In the genomic region with DNA sequence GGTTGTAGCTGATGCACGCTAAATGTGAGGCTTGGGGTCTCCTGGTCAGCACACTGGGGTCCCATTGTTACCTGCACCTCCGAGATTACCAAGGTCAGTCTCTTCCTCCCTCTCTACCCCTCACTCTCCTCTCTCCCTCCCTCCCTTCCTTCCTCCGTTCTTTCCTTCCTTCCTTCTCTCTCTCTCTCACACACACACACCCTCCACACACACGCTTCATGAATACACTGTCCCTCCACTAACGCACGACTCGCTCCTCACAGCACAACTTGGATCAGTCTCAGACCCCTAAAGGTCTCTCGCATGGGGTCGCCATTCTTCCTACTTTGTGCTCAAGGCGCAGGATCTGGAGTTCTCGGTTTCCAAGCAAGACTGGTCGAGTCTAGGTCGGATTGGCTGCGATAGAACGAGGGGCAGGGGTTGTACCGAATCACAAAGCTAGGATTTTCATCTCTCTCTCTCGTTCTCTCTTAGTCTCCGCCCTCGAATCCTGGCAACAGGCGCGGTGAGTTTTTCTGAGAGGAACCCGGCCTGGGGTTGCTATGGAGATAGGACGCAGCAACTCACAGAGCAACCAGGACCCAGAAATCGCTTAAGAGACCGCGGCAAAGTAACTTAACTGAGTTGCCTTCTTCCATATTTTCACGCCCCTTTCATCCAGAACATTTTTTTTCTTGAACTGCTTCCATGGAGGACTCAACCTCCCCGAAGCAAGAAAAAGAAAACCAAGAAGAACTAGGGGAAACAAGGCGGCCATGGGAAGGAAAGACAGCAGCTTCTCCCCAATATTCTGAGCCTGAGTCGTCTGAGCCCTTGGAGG, we compare ENCODE assay signal across 1 cellular context.
TF ChIP-seq lines count a peak whose summit lies in the region.

TSS of gene RSPH4A (plus strand) at position 543 of the 820 bp plus-strand sequence. CDS start at position 688, 145 bp downstream.

TF ChIP-seq in K562, 482 proteins besides CTCF, POLR2A, EP300 and RAD21 (continued from another document and continues in another):
- TF ChIP-seq NFYB (IDR thresholded peaks at IDR 0.05; ENCODE audit: extremely low read depth, insufficient read length) (peak; percentile 68), ZNF41 (CRISPR knock-in tag; conservative IDR thresholded peaks at IDR 0.05) (no peak), NCOA6 (IDR thresholded peaks at IDR 0.05) (no peak), MTF1 (CRISPR knock-in tag; IDR thresholded peaks at IDR 0.05; ENCODE audit: borderline replicate concordance) (no peak), HES1 (IDR thresholded peaks at IDR 0.05; ENCODE audit: low read depth) (no peak), MLLT1 (IDR thresholded peaks at IDR 0.05) (peak; percentile 50 to 66; a peak in 1 of 4 replicates), HMBOX1 (IDR thresholded peaks at IDR 0.05) (no peak), EP400 (IDR thresholded peaks at IDR 0.05) (no peak), ZNF717 (CRISPR knock-in tag; IDR thresholded peaks at IDR 0.05) (no peak), MCM5 (IDR thresholded peaks at IDR 0.05; ENCODE audit: low read depth) (no peak), PYGO2 (tag; IDR thresholded peaks at IDR 0.05) (no peak), ZNF232 (CRISPR knock-in tag; IDR thresholded peaks at IDR 0.05) (no peak), GATAD2B (IDR thresholded peaks at IDR 0.05; ENCODE audit: borderline replicate concordance) (no peak)
- TF ChIP-seq, protein P1, sequence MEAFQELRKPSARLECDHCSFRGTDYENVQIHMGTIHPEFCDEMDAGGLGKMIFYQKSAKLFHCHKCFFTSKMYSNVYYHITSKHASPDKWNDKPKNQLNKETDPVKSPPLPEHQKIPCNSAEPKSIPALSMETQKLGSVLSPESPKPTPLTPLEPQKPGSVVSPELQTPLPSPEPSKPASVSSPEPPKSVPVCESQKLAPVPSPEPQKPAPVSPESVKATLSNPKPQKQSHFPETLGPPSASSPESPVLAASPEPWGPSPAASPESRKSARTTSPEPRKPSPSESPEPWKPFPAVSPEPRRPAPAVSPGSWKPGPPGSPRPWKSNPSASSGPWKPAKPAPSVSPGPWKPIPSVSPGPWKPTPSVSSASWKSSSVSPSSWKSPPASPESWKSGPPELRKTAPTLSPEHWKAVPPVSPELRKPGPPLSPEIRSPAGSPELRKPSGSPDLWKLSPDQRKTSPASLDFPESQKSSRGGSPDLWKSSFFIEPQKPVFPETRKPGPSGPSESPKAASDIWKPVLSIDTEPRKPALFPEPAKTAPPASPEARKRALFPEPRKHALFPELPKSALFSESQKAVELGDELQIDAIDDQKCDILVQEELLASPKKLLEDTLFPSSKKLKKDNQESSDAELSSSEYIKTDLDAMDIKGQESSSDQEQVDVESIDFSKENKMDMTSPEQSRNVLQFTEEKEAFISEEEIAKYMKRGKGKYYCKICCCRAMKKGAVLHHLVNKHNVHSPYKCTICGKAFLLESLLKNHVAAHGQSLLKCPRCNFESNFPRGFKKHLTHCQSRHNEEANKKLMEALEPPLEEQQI (IDR thresholded peaks at IDR 0.05), result no peak
- TF ChIP-seq, protein P2, sequence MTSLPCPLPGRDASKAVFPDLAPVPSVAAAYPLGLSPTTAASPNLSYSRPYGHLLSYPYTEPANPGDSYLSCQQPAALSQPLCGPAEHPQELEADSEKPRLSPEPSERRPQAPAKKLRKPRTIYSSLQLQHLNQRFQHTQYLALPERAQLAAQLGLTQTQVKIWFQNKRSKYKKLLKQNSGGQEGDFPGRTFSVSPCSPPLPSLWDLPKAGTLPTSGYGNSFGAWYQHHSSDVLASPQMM (CRISPR knock-in tag; IDR thresholded peaks at IDR 0.05), result no peak
- TF ChIP-seq, protein P3, sequence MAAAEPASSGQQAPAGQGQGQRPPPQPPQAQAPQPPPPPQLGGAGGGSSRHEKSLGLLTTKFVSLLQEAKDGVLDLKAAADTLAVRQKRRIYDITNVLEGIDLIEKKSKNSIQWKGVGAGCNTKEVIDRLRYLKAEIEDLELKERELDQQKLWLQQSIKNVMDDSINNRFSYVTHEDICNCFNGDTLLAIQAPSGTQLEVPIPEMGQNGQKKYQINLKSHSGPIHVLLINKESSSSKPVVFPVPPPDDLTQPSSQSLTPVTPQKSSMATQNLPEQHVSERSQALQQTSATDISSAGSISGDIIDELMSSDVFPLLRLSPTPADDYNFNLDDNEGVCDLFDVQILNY (CRISPR knock-in tag; IDR thresholded peaks at IDR 0.05), result no peak
- TF ChIP-seq, protein P4, sequence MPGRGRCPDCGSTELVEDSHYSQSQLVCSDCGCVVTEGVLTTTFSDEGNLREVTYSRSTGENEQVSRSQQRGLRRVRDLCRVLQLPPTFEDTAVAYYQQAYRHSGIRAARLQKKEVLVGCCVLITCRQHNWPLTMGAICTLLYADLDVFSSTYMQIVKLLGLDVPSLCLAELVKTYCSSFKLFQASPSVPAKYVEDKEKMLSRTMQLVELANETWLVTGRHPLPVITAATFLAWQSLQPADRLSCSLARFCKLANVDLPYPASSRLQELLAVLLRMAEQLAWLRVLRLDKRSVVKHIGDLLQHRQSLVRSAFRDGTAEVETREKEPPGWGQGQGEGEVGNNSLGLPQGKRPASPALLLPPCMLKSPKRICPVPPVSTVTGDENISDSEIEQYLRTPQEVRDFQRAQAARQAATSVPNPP (IDR thresholded peaks at IDR 0.05; ENCODE audit: borderline replicate concordance, insufficient read depth, insufficient read length), result no peak
- TF ChIP-seq, protein P5, sequence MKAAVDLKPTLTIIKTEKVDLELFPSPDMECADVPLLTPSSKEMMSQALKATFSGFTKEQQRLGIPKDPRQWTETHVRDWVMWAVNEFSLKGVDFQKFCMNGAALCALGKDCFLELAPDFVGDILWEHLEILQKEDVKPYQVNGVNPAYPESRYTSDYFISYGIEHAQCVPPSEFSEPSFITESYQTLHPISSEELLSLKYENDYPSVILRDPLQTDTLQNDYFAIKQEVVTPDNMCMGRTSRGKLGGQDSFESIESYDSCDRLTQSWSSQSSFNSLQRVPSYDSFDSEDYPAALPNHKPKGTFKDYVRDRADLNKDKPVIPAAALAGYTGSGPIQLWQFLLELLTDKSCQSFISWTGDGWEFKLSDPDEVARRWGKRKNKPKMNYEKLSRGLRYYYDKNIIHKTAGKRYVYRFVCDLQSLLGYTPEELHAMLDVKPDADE (conservative IDR thresholded peaks at IDR 0.05; ENCODE audit: control insufficient read depth, low read depth, low read length), result no peak
- TF ChIP-seq, protein P6, sequence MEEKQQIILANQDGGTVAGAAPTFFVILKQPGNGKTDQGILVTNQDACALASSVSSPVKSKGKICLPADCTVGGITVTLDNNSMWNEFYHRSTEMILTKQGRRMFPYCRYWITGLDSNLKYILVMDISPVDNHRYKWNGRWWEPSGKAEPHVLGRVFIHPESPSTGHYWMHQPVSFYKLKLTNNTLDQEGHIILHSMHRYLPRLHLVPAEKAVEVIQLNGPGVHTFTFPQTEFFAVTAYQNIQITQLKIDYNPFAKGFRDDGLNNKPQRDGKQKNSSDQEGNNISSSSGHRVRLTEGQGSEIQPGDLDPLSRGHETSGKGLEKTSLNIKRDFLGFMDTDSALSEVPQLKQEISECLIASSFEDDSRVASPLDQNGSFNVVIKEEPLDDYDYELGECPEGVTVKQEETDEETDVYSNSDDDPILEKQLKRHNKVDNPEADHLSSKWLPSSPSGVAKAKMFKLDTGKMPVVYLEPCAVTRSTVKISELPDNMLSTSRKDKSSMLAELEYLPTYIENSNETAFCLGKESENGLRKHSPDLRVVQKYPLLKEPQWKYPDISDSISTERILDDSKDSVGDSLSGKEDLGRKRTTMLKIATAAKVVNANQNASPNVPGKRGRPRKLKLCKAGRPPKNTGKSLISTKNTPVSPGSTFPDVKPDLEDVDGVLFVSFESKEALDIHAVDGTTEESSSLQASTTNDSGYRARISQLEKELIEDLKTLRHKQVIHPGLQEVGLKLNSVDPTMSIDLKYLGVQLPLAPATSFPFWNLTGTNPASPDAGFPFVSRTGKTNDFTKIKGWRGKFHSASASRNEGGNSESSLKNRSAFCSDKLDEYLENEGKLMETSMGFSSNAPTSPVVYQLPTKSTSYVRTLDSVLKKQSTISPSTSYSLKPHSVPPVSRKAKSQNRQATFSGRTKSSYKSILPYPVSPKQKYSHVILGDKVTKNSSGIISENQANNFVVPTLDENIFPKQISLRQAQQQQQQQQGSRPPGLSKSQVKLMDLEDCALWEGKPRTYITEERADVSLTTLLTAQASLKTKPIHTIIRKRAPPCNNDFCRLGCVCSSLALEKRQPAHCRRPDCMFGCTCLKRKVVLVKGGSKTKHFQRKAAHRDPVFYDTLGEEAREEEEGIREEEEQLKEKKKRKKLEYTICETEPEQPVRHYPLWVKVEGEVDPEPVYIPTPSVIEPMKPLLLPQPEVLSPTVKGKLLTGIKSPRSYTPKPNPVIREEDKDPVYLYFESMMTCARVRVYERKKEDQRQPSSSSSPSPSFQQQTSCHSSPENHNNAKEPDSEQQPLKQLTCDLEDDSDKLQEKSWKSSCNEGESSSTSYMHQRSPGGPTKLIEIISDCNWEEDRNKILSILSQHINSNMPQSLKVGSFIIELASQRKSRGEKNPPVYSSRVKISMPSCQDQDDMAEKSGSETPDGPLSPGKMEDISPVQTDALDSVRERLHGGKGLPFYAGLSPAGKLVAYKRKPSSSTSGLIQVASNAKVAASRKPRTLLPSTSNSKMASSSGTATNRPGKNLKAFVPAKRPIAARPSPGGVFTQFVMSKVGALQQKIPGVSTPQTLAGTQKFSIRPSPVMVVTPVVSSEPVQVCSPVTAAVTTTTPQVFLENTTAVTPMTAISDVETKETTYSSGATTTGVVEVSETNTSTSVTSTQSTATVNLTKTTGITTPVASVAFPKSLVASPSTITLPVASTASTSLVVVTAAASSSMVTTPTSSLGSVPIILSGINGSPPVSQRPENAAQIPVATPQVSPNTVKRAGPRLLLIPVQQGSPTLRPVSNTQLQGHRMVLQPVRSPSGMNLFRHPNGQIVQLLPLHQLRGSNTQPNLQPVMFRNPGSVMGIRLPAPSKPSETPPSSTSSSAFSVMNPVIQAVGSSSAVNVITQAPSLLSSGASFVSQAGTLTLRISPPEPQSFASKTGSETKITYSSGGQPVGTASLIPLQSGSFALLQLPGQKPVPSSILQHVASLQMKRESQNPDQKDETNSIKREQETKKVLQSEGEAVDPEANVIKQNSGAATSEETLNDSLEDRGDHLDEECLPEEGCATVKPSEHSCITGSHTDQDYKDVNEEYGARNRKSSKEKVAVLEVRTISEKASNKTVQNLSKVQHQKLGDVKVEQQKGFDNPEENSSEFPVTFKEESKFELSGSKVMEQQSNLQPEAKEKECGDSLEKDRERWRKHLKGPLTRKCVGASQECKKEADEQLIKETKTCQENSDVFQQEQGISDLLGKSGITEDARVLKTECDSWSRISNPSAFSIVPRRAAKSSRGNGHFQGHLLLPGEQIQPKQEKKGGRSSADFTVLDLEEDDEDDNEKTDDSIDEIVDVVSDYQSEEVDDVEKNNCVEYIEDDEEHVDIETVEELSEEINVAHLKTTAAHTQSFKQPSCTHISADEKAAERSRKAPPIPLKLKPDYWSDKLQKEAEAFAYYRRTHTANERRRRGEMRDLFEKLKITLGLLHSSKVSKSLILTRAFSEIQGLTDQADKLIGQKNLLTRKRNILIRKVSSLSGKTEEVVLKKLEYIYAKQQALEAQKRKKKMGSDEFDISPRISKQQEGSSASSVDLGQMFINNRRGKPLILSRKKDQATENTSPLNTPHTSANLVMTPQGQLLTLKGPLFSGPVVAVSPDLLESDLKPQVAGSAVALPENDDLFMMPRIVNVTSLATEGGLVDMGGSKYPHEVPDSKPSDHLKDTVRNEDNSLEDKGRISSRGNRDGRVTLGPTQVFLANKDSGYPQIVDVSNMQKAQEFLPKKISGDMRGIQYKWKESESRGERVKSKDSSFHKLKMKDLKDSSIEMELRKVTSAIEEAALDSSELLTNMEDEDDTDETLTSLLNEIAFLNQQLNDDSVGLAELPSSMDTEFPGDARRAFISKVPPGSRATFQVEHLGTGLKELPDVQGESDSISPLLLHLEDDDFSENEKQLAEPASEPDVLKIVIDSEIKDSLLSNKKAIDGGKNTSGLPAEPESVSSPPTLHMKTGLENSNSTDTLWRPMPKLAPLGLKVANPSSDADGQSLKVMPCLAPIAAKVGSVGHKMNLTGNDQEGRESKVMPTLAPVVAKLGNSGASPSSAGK (IDR thresholded peaks at IDR 0.05), result no peak
- TF ChIP-seq, protein P7, sequence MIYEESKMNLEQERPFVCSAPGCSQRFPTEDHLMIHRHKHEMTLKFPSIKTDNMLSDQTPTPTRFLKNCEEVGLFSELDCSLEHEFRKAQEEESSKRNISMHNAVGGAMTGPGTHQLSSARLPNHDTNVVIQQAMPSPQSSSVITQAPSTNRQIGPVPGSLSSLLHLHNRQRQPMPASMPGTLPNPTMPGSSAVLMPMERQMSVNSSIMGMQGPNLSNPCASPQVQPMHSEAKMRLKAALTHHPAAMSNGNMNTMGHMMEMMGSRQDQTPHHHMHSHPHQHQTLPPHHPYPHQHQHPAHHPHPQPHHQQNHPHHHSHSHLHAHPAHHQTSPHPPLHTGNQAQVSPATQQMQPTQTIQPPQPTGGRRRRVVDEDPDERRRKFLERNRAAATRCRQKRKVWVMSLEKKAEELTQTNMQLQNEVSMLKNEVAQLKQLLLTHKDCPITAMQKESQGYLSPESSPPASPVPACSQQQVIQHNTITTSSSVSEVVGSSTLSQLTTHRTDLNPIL (CRISPR knock-in tag; IDR thresholded peaks at IDR 0.05), result no peak
